In genomic region chr19:12794196-12794921, GRCh38 we compare ENCODE assay signal across 8 cellular contexts. TPM values are rescaled to one million over a fixed set of nuclear protein-coding genes. Genes with fewer than 3 reads are reported as not detected.
A peak's percentile ranks its signal among the peaks of the same experiment; 100 is the strongest.
DNase-seq lines count a peak whose midpoint lies in the region; ATAC-seq, FAIRE-seq and TF ChIP-seq lines count a peak whose summit lies in the region.

No MANE protein-coding gene starts in this region.

- ATAC-seq in GM21723 (IDR thresholded peaks at IDR 0.05; ENCODE audit: unreplicated experiment), result no peak

- H3K4me3 ChIP-seq in tibial nerve, result peak overlapping the region in 3 of 4 donors; percentile 61 to 98 (median 81)

- H3K4me1 ChIP-seq in tibial nerve, result peaks cover 0 to 37% (median 18%) of the 10 kb centered on the region in 4 donors

- peak overlapping the region; percentile 92 for H3K27ac Mint-ChIP-seq in activated T-cell treated with anti-CD3 and anti-CD28 coated beads, Interleukin-2, amount 50 U/mL, for 24 hours
- H3K27ac Mint-ChIP-seq in activated naive CD8-positive, alpha-beta T cell treated with anti-CD3 and anti-CD28 coated beads for 36 hours, result peak overlapping the region; percentile 94

- DNase-seq in activated T-cell treated with anti-CD3 and anti-CD28 coated beads, Interleukin-2, amount 50 U/mL, for 24 hours, result no peak
- DNase-seq in activated T-cell treated with anti-CD3 and anti-CD28 coated beads for 4 hours, result no peak
- no peak for DNase-seq in activated naive CD8-positive, alpha-beta T cell treated with anti-CD3 and anti-CD28 coated beads for 36 hours
- no peak for DNase-seq in tibial nerve (ENCODE audit: low spot score in 2 of 2)
- DNase-seq in H54 (ENCODE audit: insufficient read length, low spot score), result no peak
- no peak for DNase-seq in GM19238 (ENCODE audit: insufficient read length, low spot score)

- H3K9me3 ChIP-seq in tibial nerve, result no peaks in the 10 kb centered on the region

- no peak for TF ChIP-seq CTCF in tibial nerve (IDR thresholded peaks at IDR 0.05)

- TF ChIP-seq EP300 in tibial nerve (IDR thresholded peaks at IDR 0.05), result peak in 1 of 2 donors; percentile 25

- no peak for FAIRE-seq in H54 (lab: Jason Lieb, UNC)

- H3K27me3 Mint-ChIP-seq in activated T-cell treated with anti-CD3 and anti-CD28 coated beads, Interleukin-2, amount 50 U/mL, for 24 hours, result no peaks in the 10 kb centered on the region
- H3K27me3 Mint-ChIP-seq in activated naive CD8-positive, alpha-beta T cell treated with anti-CD3 and anti-CD28 coated beads for 36 hours, result no peaks in the 10 kb centered on the region

- peaks cover 0 to 20% (median 0%) of the 10 kb centered on the region in 3 donors for H3K36me3 ChIP-seq in tibial nerve

- H3K4me3 Mint-ChIP-seq in activated T-cell treated with anti-CD3 and anti-CD28 coated beads, Interleukin-2, amount 50 U/mL, for 24 hours, result peak overlapping the region; percentile 78
- peak overlapping the region; percentile 80 for H3K4me3 Mint-ChIP-seq in activated naive CD8-positive, alpha-beta T cell treated with anti-CD3 and anti-CD28 coated beads for 36 hours

- 64 to 70% methylated on average over 6 of the region's 6 CpGs for WGBS in tibial nerve, 2 donors

- H3K27me3 ChIP-seq in layer of hippocampus (ENCODE audit: control insufficient read depth, insufficient read depth, low read length) (no peaks in the 10 kb centered on the region), tibial nerve (no peaks in the 10 kb centered on the region)

- H3K4me1 Mint-ChIP-seq in activated T-cell treated with anti-CD3 and anti-CD28 coated beads, Interleukin-2, amount 50 U/mL, for 24 hours (ENCODE audit: low read depth), result peaks cover 37% of the 10 kb centered on the region
- peaks cover 34% of the 10 kb centered on the region for H3K4me1 Mint-ChIP-seq in activated naive CD8-positive, alpha-beta T cell treated with anti-CD3 and anti-CD28 coated beads for 36 hours

- H3K9me3 Mint-ChIP-seq in activated T-cell treated with anti-CD3 and anti-CD28 coated beads, Interleukin-2, amount 50 U/mL, for 24 hours, result no peaks in the 10 kb centered on the region
- no peaks in the 10 kb centered on the region for H3K9me3 Mint-ChIP-seq in activated naive CD8-positive, alpha-beta T cell treated with anti-CD3 and anti-CD28 coated beads for 36 hours

- H3K36me3 Mint-ChIP-seq in activated T-cell treated with anti-CD3 and anti-CD28 coated beads, Interleukin-2, amount 50 U/mL, for 24 hours (ENCODE audit: low read depth), result peaks cover 58% of the 10 kb centered on the region
- peaks cover 23% of the 10 kb centered on the region for H3K36me3 Mint-ChIP-seq in activated naive CD8-positive, alpha-beta T cell treated with anti-CD3 and anti-CD28 coated beads for 36 hours

- TF ChIP-seq POLR2A in tibial nerve (IDR thresholded peaks at IDR 0.05) (no peak), H54 (IDR thresholded peaks at IDR 0.05; ENCODE audit: low read depth, low read length) (no peak)

- peak overlapping the region; percentile 98 for H3K27ac ChIP-seq in layer of hippocampus (ENCODE audit: low read depth, low read length)
- H3K27ac ChIP-seq in tibial nerve, result peak overlapping the region; percentile 99 to 100 (median 99)

RNA-seq across cellular contexts. Expression of gene JUNB, which starts 3.1 kb away (rescaled TPM):
- 100 to 1,000 TPM; 171 to 175 TPM for total RNA-seq in activated naive CD8-positive, alpha-beta T cell treated with anti-CD3 and anti-CD28 coated beads for 36 hours
- total RNA-seq in tibial nerve, result 100 to 1,000 TPM; 421 to 676 (median 613) TPM

RNA-seq across cellular contexts. Expression of gene PRDX2, which starts 7.2 kb away (rescaled TPM):
- total RNA-seq in activated naive CD8-positive, alpha-beta T cell treated with anti-CD3 and anti-CD28 coated beads for 36 hours, result 100 to 1,000 TPM; 238 to 241 TPM
- 100 to 1,000 TPM; 129 to 182 (median 163) TPM for total RNA-seq in tibial nerve

RNA-seq across cellular contexts. Expression of gene THSD8, which starts 7.5 kb away (rescaled TPM):
- total RNA-seq in activated naive CD8-positive, alpha-beta T cell treated with anti-CD3 and anti-CD28 coated beads for 36 hours, result 10 to 100 TPM; 25.3 to 30.5 TPM
- 1 to 10 TPM in 1 of 4 donors, not detected in 3; 4.8 TPM for total RNA-seq in tibial nerve

RNA-seq across cellular contexts. Expression of gene RNASEH2A, which starts 12.0 kb away (rescaled TPM):
- 10 to 100 TPM; 46.1 to 55.5 TPM for total RNA-seq in activated naive CD8-positive, alpha-beta T cell treated with anti-CD3 and anti-CD28 coated beads for 36 hours
- total RNA-seq in tibial nerve, result 1 to 10 TPM; 5.4 to 8.6 (median 6.7) TPM

RNA-seq across cellular contexts. Expression of gene HOOK2, which starts 19.0 kb away (rescaled TPM):
- 10 to 100 TPM; 13.0 to 13.8 TPM for total RNA-seq in activated naive CD8-positive, alpha-beta T cell treated with anti-CD3 and anti-CD28 coated beads for 36 hours
- 100 to 1,000 TPM in 1 of 4 donors, 10 to 100 TPM in 3; 27.3 to 109 (median 50.2) TPM for total RNA-seq in tibial nerve

Comparison
In these comparisons a context has a peak if more than half of its experiments do, and no peak if none do; other contexts are left out.
1. RNA of gene THSD8, which starts 7.5 kb away (total RNA-seq): 25.3 to 30.5 TPM in activated naive CD8-positive, alpha-beta T cell treated with anti-CD3 and anti-CD28 coated beads for 36 hours; 4.8 TPM in tibial nerve; every median in the first group is over 4 times any median in the second.